ENCODE assay signal across 9 cellular contexts in the genomic region with DNA sequence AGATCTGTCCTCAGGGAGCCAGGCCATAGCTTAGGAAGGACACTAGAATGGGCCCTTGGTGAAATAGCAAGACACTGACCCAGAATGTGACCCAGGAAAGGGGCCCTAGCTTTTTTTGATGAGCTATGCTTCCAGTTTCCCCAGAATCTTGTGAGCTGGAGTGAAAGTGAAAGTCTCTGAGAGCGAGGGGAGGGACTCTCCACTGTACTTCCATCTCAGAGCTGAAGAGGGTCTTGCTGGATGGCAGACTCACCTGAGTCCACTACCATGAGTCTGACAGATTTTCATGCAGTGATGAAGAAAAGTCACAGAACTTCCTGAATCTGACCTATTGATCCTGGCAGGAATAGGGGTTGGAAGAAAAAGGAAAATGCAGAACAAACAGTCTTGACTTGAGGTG. TPM values are rescaled to one million over a fixed set of nuclear protein-coding genes. Genes with fewer than 3 reads are reported as not detected.
DNase-seq lines count a peak whose midpoint lies in the region; ATAC-seq and TF ChIP-seq lines count a peak whose summit lies in the region.
"Had no signal": no experiment of that assay in that cellular context is flagged by ENCODE, and none has a peak within 500 bp of the region (broad histone marks: within the 10 kb centered on the region; RNA-seq: fewer than 3 reads in every experiment).

No MANE protein-coding gene starts in this region.

- H3K27me3 Mint-ChIP-seq in activated naive CD4-positive, alpha-beta T cell treated with anti-CD3 and anti-CD28 coated beads, Interleukin-2, amount 50 U/mL, for 24 hours = no peaks in the 10 kb centered on the region

- peaks cover 2% of the 10 kb centered on the region for H3K36me3 Mint-ChIP-seq in activated naive CD4-positive, alpha-beta T cell treated with anti-CD3 and anti-CD28 coated beads, Interleukin-2, amount 50 U/mL, for 24 hours
- H3K36me3 Mint-ChIP-seq: neural progenitor cell had no signal

- WGBS in spleen, 5 donors = 13 to 31% (median 23%) methylated on average over 1 of the region's 1 CpG

- H3K4me3 ChIP-seq in spleen = peak overlapping the region in 7 of 8 donors; percentile 31 to 71 (median 44)
- H3K4me3 ChIP-seq: cardiac muscle cell, neural progenitor cell had no signal

- peak in 1 of 3 donors; percentile 3 for TF ChIP-seq POLR2A in spleen (IDR thresholded peaks at IDR 0.05)

- no peak for DNase-seq in spleen
- no peak for DNase-seq in DMS153 treated with DMSO at 0.1 percent for 48 hours (lab: John Stamatoyannopoulos, UW; ENCODE audit: unreplicated experiment)
- DNase-seq in amniotic stem cell (lab: John Stamatoyannopoulos, UW) = no peak

- no peaks in the 10 kb centered on the region for H3K9me3 ChIP-seq in spleen

- no peaks in the 10 kb centered on the region for H3K36me3 ChIP-seq in spleen
- H3K36me3 ChIP-seq: cardiac muscle cell, neural progenitor cell had no signal

- peak overlapping the region; percentile 90 for H3K27ac Mint-ChIP-seq in activated naive CD4-positive, alpha-beta T cell treated with anti-CD3 and anti-CD28 coated beads, Interleukin-2, amount 50 U/mL, for 24 hours
- H3K27ac Mint-ChIP-seq: neural progenitor cell had no signal

- H3K4me1 Mint-ChIP-seq in activated naive CD4-positive, alpha-beta T cell treated with anti-CD3 and anti-CD28 coated beads, Interleukin-2, amount 50 U/mL, for 24 hours = peaks cover 53% of the 10 kb centered on the region
- H3K4me1 Mint-ChIP-seq: neural progenitor cell had no signal

- no peaks in the 10 kb centered on the region for H3K27me3 ChIP-seq in spleen (replicated peaks in 1 of 7)
- H3K27me3 ChIP-seq: cardiac muscle cell, neural progenitor cell had no signal

- no peak for TF ChIP-seq CTCF in spleen (IDR thresholded peaks at IDR 0.05 in 8 of 11, conservative IDR thresholded peaks at IDR 0.05 in 3 of 11)

- H3K4me3 Mint-ChIP-seq in activated naive CD4-positive, alpha-beta T cell treated with anti-CD3 and anti-CD28 coated beads, Interleukin-2, amount 50 U/mL, for 24 hours = peak overlapping the region; percentile 85
- H3K4me3 Mint-ChIP-seq: neural progenitor cell had no signal

- peak; percentile 42 for ATAC-seq in GM18868 (IDR thresholded peaks at IDR 0.05; ENCODE audit: unreplicated experiment)
- peak; percentile 54 for ATAC-seq in HG03175 (IDR thresholded peaks at IDR 0.05; ENCODE audit: unreplicated experiment)
- ATAC-seq in GM21723 (IDR thresholded peaks at IDR 0.05; ENCODE audit: unreplicated experiment) = no peak

- H3K4me1 ChIP-seq in spleen = peaks cover 43 to 93% (median 81%) of the 10 kb centered on the region in 6 donors
- H3K4me1 ChIP-seq: neural progenitor cell had no signal

- no peaks in the 10 kb centered on the region for H3K9me3 Mint-ChIP-seq in activated naive CD4-positive, alpha-beta T cell treated with anti-CD3 and anti-CD28 coated beads, Interleukin-2, amount 50 U/mL, for 24 hours
- H3K9me3 Mint-ChIP-seq: neural progenitor cell had no signal

- peak overlapping the region; percentile 38 to 95 (median 92) for H3K27ac ChIP-seq in spleen
- H3K27ac ChIP-seq: cardiac muscle cell, neural progenitor cell had no signal

- intact Hi-C loops in spleen (cut with DNase I; ENCODE audit: low total_unique reads) = no loop called here

RNA-seq across cellular contexts. Expression of a gene that starts 3.1 kb away (rescaled TPM):
- total RNA-seq in spleen = 100 to 1,000 TPM; 119 to 173 (median 144) TPM
- 100 to 1,000 TPM in 2 of 3 donors, 10 to 100 TPM in 1; 72.0 to 111 (median 103) TPM for polyA plus RNA-seq in spleen
